Comparison of ENCODE assay signal across 8 cellular contexts in genomic region chr21:41366522-41367151, GRCh38. TPM values are rescaled to one million over a fixed set of nuclear protein-coding genes. Genes with fewer than 3 reads are reported as not detected.
A peak's percentile ranks its signal among the peaks of the same experiment; 100 is the strongest.
DNase-seq lines count a peak whose midpoint lies in the region; ATAC-seq, FAIRE-seq and TF ChIP-seq lines count a peak whose summit lies in the region.

No MANE protein-coding gene starts in this region.

- peaks cover 54% of the 10 kb centered on the region for H3K27me3 ChIP-seq in left ventricle myocardium inferior (ENCODE audit: low read depth)

- H3K36me3 ChIP-seq in left ventricle myocardium inferior = no peaks in the 10 kb centered on the region

- peak; percentile 91 for FAIRE-seq in GM18507 (lab: Jason Lieb, UNC)

- no peak for TF ChIP-seq CTCF in left ventricle myocardium inferior (IDR thresholded peaks at IDR 0.05; ENCODE audit: borderline replicate concordance)

- peak; percentile 33 for DNase-seq in AG08396 (ENCODE audit: low spot score)
- no peak for DNase-seq in GM18507 (ENCODE audit: extremely low spot score, insufficient read length, low read depth)
- DNase-seq in SKM-1 treated with dmso at 0.1 percent for 144 hours (lab: John Stamatoyannopoulos, UW; ENCODE audit: unreplicated experiment) = peak; percentile 99
- no peak for DNase-seq in left ventricle myocardium inferior
- DNase-seq in hippocampal formation (lab: John Stamatoyannopoulos, UW) = no peak
- DNase-seq in G401 (ENCODE audit: low spot score) = no peak

- peaks cover 57% of the 10 kb centered on the region for H3K4me1 ChIP-seq in left ventricle myocardium inferior

- in situ Hi-C loops in G401 (cut with HindIII; ENCODE audit: low sequenced_read_pairs) = no loop called here

- intact Hi-C loops in left ventricle myocardium inferior (cut with micrococcal nuclease) = no loop called here

- H3K4me3 ChIP-seq in left ventricle myocardium inferior = no peak overlapping the region

- peak overlapping the region; percentile 76 for H3K27ac ChIP-seq in left ventricle myocardium inferior (replicated peaks)

- H3K9me3 ChIP-seq in left ventricle myocardium inferior (replicated peaks) = no peaks in the 10 kb centered on the region

- ATAC-seq in HG03342 (IDR thresholded peaks at IDR 0.05; ENCODE audit: unreplicated experiment) (no peak), HG03439 (IDR thresholded peaks at IDR 0.05; ENCODE audit: unreplicated experiment) (no peak)

RNA-seq across cellular contexts. Expression of gene MX2, which starts 4.8 kb away (rescaled TPM):
- 5.4 TPM for total RNA-seq in left ventricle myocardium inferior
- total RNA-seq in G401 (2014; rRNA removed; shearing (Covaris generic)) = not detected in 2 replicates

RNA-seq across cellular contexts. Expression of gene FAM3B, which starts 50.0 kb away (rescaled TPM):
- total RNA-seq in left ventricle myocardium inferior = not detected
- total RNA-seq in G401 (2014; rRNA removed; shearing (Covaris generic)) = not detected in 2 replicates

RNA-seq across cellular contexts. Expression of gene MX1, which starts 59.4 kb away (rescaled TPM):
- 8.8 TPM for total RNA-seq in left ventricle myocardium inferior
- total RNA-seq in G401 (2014; rRNA removed; shearing (Covaris generic)) = not detected in 2 replicates

Comparison
In these comparisons a context has a peak if more than half of its experiments do, and no peak if none do; other contexts are left out.
1. DNase-seq: peak in AG08396 (single experiment) and SKM-1 treated with dmso at 0.1 percent for 144 hours (single experiment); none in GM18507 (single experiment), left ventricle myocardium inferior (single experiment), hippocampal formation (0 of 2) and G401 (single experiment).